ENCODE assay signal across 8 cellular contexts in genomic region chr11:18383388-18384156, GRCh38. TPM values are rescaled to one million over a fixed set of nuclear protein-coding genes. Genes with fewer than 3 reads are reported as not detected.
A peak's percentile ranks its signal among the peaks of the same experiment; 100 is the strongest.
DNase-seq lines count a peak whose midpoint lies in the region; ATAC-seq and FAIRE-seq lines count a peak whose summit lies in the region.

No MANE protein-coding gene starts in this region.

- ATAC-seq in HG02884 (IDR thresholded peaks at IDR 0.05; ENCODE audit: unreplicated experiment) = peak; percentile 90
- peak; percentile 79 to 81 for ATAC-seq in naive thymus-derived CD8-positive, alpha-beta T cell

- POLR2A ChIA-PET in naive thymus-derived CD8-positive, alpha-beta T cell (lab: Charles Lee) = interaction anchor here (0.6 to 3.4 kb wide), 7 partner anchors 9 to 143 kb away, joined by 3 to 87 read pairs (median 6); partner anchors contain the start of genes GTF2H1, HPS5, LDHA and TSG101

- H3K4me3 Mint-ChIP-seq in naive thymus-derived CD8-positive, alpha-beta T cell = peak overlapping the region; percentile 47 to 90 (median 76)
- peak overlapping the region; percentile 67 for H3K4me3 Mint-ChIP-seq in stimulated activated naive CD8-positive, alpha-beta T cell treated with anti-CD3 and anti-CD28 coated beads, Interleukin-15, Interleukin-2, amounts not matched to agents 100 ng/mL and 50 ng/mL, for 24 hours

- H3K27me3 Mint-ChIP-seq in naive thymus-derived CD8-positive, alpha-beta T cell = no peaks in the 10 kb centered on the region
- no peaks in the 10 kb centered on the region for H3K27me3 Mint-ChIP-seq in stimulated activated naive CD8-positive, alpha-beta T cell treated with anti-CD3 and anti-CD28 coated beads, Interleukin-15, Interleukin-2, amounts not matched to agents 100 ng/mL and 50 ng/mL, for 24 hours

- H3K4me1 Mint-ChIP-seq in naive thymus-derived CD8-positive, alpha-beta T cell = peaks cover 24 to 38% (median 34%) of the 10 kb centered on the region in 4 donors
- peaks cover 30% of the 10 kb centered on the region for H3K4me1 Mint-ChIP-seq in stimulated activated naive CD8-positive, alpha-beta T cell treated with anti-CD3 and anti-CD28 coated beads, Interleukin-15, Interleukin-2, amounts not matched to agents 100 ng/mL and 50 ng/mL, for 24 hours (ENCODE audit: low read depth)

- FAIRE-seq in GM18507 (lab: Jason Lieb, UNC) = peak; percentile 84

- DNase-seq in A172 (ENCODE audit: low spot score) (peak; percentile 99), GM18507 (ENCODE audit: extremely low spot score, insufficient read length, low read depth) (peak; percentile 46), NCI-H69 (lab: John Stamatoyannopoulos, UW) (peak; percentile 86), epidermal melanocyte (ENCODE audit: insufficient read length, low spot score) (peak; percentile 85)
- peak; percentile 85 for DNase-seq in activated CD8-positive, alpha-beta memory T cell treated with anti-CD3 and anti-CD28 coated beads, Interleukin-2, amount 50 U/mL, for 48 hours
- peak in 9 of 10 donors; percentile 40 to 79 (median 63) for DNase-seq in naive thymus-derived CD8-positive, alpha-beta T cell

- no peaks in the 10 kb centered on the region for H3K36me3 Mint-ChIP-seq in naive thymus-derived CD8-positive, alpha-beta T cell
- H3K36me3 Mint-ChIP-seq in stimulated activated naive CD8-positive, alpha-beta T cell treated with anti-CD3 and anti-CD28 coated beads, Interleukin-15, Interleukin-2, amounts not matched to agents 100 ng/mL and 50 ng/mL, for 24 hours (ENCODE audit: low read depth) = no peaks in the 10 kb centered on the region

- peak overlapping the region; percentile 92 to 100 (median 98) for H3K27ac Mint-ChIP-seq in naive thymus-derived CD8-positive, alpha-beta T cell
- H3K27ac Mint-ChIP-seq in stimulated activated naive CD8-positive, alpha-beta T cell treated with anti-CD3 and anti-CD28 coated beads, Interleukin-15, Interleukin-2, amounts not matched to agents 100 ng/mL and 50 ng/mL, for 24 hours = peak overlapping the region; percentile 97

- no peaks in the 10 kb centered on the region for H3K9me3 Mint-ChIP-seq in naive thymus-derived CD8-positive, alpha-beta T cell
- H3K9me3 Mint-ChIP-seq in stimulated activated naive CD8-positive, alpha-beta T cell treated with anti-CD3 and anti-CD28 coated beads, Interleukin-15, Interleukin-2, amounts not matched to agents 100 ng/mL and 50 ng/mL, for 24 hours = no peaks in the 10 kb centered on the region

RNA-seq across cellular contexts. Expression of gene LDHA, which starts 10.8 kb away (rescaled TPM):
- 872 and 1,087 TPM in 2 replicates for total RNA-seq in A172 (2014; rRNA removed; shearing (Covaris generic))
- total RNA-seq in naive thymus-derived CD8-positive, alpha-beta T cell = 100 to 1,000 TPM in 1 of 2 experiments, 10 to 100 TPM in 1; 96.1 to 102 TPM
- 100 to 1,000 TPM; 333 to 345 (median 345) TPM for polyA plus RNA-seq in naive thymus-derived CD8-positive, alpha-beta T cell

RNA-seq across cellular contexts. Expression of gene LDHC, which starts 28.5 kb away (rescaled TPM):
- 0.64 and 2.9 TPM in 2 replicates for total RNA-seq in A172 (2014; rRNA removed; shearing (Covaris generic))
- total RNA-seq in naive thymus-derived CD8-positive, alpha-beta T cell = not detected
- 1 to 10 TPM in 1 of 3 donors, not detected in 2; 4.0 TPM for polyA plus RNA-seq in naive thymus-derived CD8-positive, alpha-beta T cell

Comparison
In these comparisons a context has a peak if more than half of its experiments do, and no peak if none do; other contexts are left out.
1. Peak in every context shown above with its lines: DNase-seq and ATAC-seq.
2. DNase-seq: peak in every context shown above with its lines; median percentile 99 in A172; 86 in NCI-H69; 85 in activated CD8-positive, alpha-beta memory T cell treated with anti-CD3 and anti-CD28 coated beads, Interleukin-2, amount 50 U/mL, for 48 hours; 85 in epidermal melanocyte; 63 in naive thymus-derived CD8-positive, alpha-beta T cell; 46 in GM18507.